Comparison of ENCODE assay signal across 8 cellular contexts in genomic region chr14:57112072-57112807, GRCh38.
A peak's percentile ranks its signal among the peaks of the same experiment; 100 is the strongest.
DNase-seq lines count a peak whose midpoint lies in the region; ATAC-seq, FAIRE-seq and TF ChIP-seq lines count a peak whose summit lies in the region.
"Not testable (repeated sequence)": the region's sequence is repeated elsewhere in the genome, so short reads cannot be mapped to it uniquely, and the experiment has no call there.

No MANE protein-coding gene starts in this region.

- DNase-seq in Calu3; HL-60 (ENCODE audit: low read depth in 1 of 2, low spot score in 1 of 2); Panc1 (ENCODE audit: low read depth, low spot score); astrocyte (ENCODE audit: low read depth); smooth muscle cell (lab: John Stamatoyannopoulos, UW; ENCODE audit: unreplicated experiment): not testable (repeated sequence)
- peak; percentile 21 for DNase-seq in epithelial cell of esophagus (ENCODE audit: low read depth)

- H3K4me1 Mint-ChIP-seq in Calu3 (ENCODE audit: low read depth, unreplicated experiment); astrocyte (ENCODE audit: low read depth, unreplicated experiment); nephron: not testable (repeated sequence)

- not testable (repeated sequence) for H3K27ac Mint-ChIP-seq in Calu3 (ENCODE audit: unreplicated experiment)
- H3K27ac Mint-ChIP-seq in astrocyte (ENCODE audit: unreplicated experiment) = peak overlapping the region; percentile 80
- H3K27ac Mint-ChIP-seq in nephron = peak overlapping the region; percentile 84 to 96 (median 93)

- not testable (repeated sequence) for H3K4me2 ChIP-seq in astrocyte (ENCODE audit: low read length)
- H3K4me2 ChIP-seq in smooth muscle cell = peak overlapping the region; percentile 95

- not testable (repeated sequence) for H3K36me3 ChIP-seq in Panc1 (ENCODE audit: control insufficient read depth, insufficient read depth, low read length); astrocyte (ENCODE audit: insufficient read depth, low read length); iPS-15b (ENCODE audit: control insufficient read depth, insufficient read depth, low read length); smooth muscle cell (ENCODE audit: low read depth)

- H3K9me3 ChIP-seq in Panc1 (ENCODE audit: control insufficient read depth, insufficient read depth, low read depth, low read length); astrocyte (ENCODE audit: insufficient read depth, low read depth, low read length); iPS-15b (ENCODE audit: control insufficient read depth, insufficient read depth, low read length); smooth muscle cell (replicated peaks; ENCODE audit: low read depth): not testable (repeated sequence)

- H3K27ac ChIP-seq in HL-60 (replicated peaks); Panc1 (ENCODE audit: low read length); astrocyte (ENCODE audit: low read depth, low read length): not testable (repeated sequence)
- peak overlapping the region; percentile 87 for H3K27ac ChIP-seq in smooth muscle cell (ENCODE audit: low read depth)

- intact Hi-C loops in Calu3 (cut with micrococcal nuclease; ENCODE audit: unreplicated experiment); Panc1 (cut with micrococcal nuclease; ENCODE audit: unreplicated experiment): not testable (repeated sequence)

- H3K4me3 Mint-ChIP-seq in Calu3 (ENCODE audit: low read depth, unreplicated experiment) (peak overlapping the region; percentile 63), astrocyte (ENCODE audit: unreplicated experiment) (peak overlapping the region; percentile 76), nephron (peak overlapping the region; percentile 80 to 88 (median 87))

- not testable (repeated sequence) for H3F3A ChIP-seq in smooth muscle cell (ENCODE audit: low read depth)

- H3K79me2 ChIP-seq in astrocyte (ENCODE audit: insufficient read depth, low read length); smooth muscle cell (ENCODE audit: low read depth): not testable (repeated sequence)

- not testable (repeated sequence) for H3K36me3 Mint-ChIP-seq in Calu3 (ENCODE audit: insufficient read depth, unreplicated experiment); astrocyte (ENCODE audit: low read depth, unreplicated experiment)
- peaks cover 12% of the 10 kb centered on the region for H3K36me3 Mint-ChIP-seq in nephron (ENCODE audit: low read depth)

- TF ChIP-seq CTCF in Calu3 (IDR thresholded peaks at IDR 0.05; ENCODE audit: unreplicated experiment); HL-60 (IDR thresholded peaks at IDR 0.05; ENCODE audit: insufficient read depth, low read length); Panc1 (IDR thresholded peaks at IDR 0.05); astrocyte (IDR thresholded peaks at IDR 0.05; ENCODE audit: insufficient read depth, low read depth, low read length); epithelial cell of esophagus (IDR thresholded peaks at IDR 0.05; ENCODE audit: insufficient read depth, low read depth, low read length, missing control alignments); nephron (IDR thresholded peaks at IDR 0.05; ENCODE audit: unreplicated experiment in 3 of 3); smooth muscle cell (IDR thresholded peaks at IDR 0.05; ENCODE audit: borderline replicate concordance, insufficient read depth, poor library complexity, severe bottlenecking): not testable (repeated sequence)

- H3K27me3 Mint-ChIP-seq in Calu3 (ENCODE audit: unreplicated experiment); astrocyte (ENCODE audit: low read depth, unreplicated experiment); nephron (ENCODE audit: low read depth): not testable (repeated sequence)

- WGBS in smooth muscle cell (ENCODE audit: low lambda C conversion rate) = 6% methylated on average over 21 of the region's 32 CpGs

- POLR2A ChIA-PET in Panc1 (lab: Charles Lee) = not testable (repeated sequence)

- in situ Hi-C loops in Panc1 (cut with HindIII; ENCODE audit: low pct_unique_long_range_greater_than_20kb, low sequenced_read_pairs) = not testable (repeated sequence)

- not testable (repeated sequence) for H3K4me1 ChIP-seq in Panc1 (ENCODE audit: control insufficient read depth, insufficient read depth, low read length); astrocyte (ENCODE audit: insufficient read depth, low read length); iPS-15b (ENCODE audit: control insufficient read depth, insufficient read depth, low read length); smooth muscle cell (ENCODE audit: low read depth)

- CTCF ChIA-PET in Calu3 (lab: Charles Lee); Panc1 (lab: Charles Lee): not testable (repeated sequence)

- H3K27me3 ChIP-seq in HL-60 (ENCODE audit: insufficient read depth, poor library complexity, severe bottlenecking); Panc1 (ENCODE audit: control insufficient read depth, insufficient read depth, low read length); astrocyte (ENCODE audit: insufficient read depth, low read length); iPS-15b (ENCODE audit: control insufficient read depth, insufficient read depth, low read length); smooth muscle cell (ENCODE audit: low read depth): not testable (repeated sequence)

- H3K4me3 ChIP-seq in HL-60 (replicated peaks; ENCODE audit: insufficient read depth, low read length) (peak overlapping the region; percentile 20), Panc1 (ENCODE audit: low read depth in 2 of 2, low read length in 2 of 2) (peak overlapping the region; percentile 31 to 35; a peak in 3 of 4 replicates), iPS-15b (ENCODE audit: low read depth, low read length) (peak overlapping the region; percentile 28), smooth muscle cell (peak overlapping the region; percentile 71)
- not testable (repeated sequence) for H3K4me3 ChIP-seq in astrocyte (ENCODE audit: insufficient read depth, low read depth, low read length); epithelial cell of esophagus (ENCODE audit: low read length)

- H3K9me3 Mint-ChIP-seq in Calu3 (ENCODE audit: low read depth, unreplicated experiment); astrocyte (ENCODE audit: unreplicated experiment): not testable (repeated sequence)
- peaks cover 40% of the 10 kb centered on the region for H3K9me3 Mint-ChIP-seq in nephron

- H2AFZ ChIP-seq in astrocyte (ENCODE audit: low read depth, low read length) = not testable (repeated sequence)
- peak overlapping the region; percentile 99 for H2AFZ ChIP-seq in smooth muscle cell (ENCODE audit: low read depth)

- ATAC-seq in Panc1 = not testable (repeated sequence)

- not testable (repeated sequence) for FAIRE-seq in astrocyte (lab: Jason Lieb, UNC)

- not testable (repeated sequence) for H4K20me1 ChIP-seq in astrocyte (ENCODE audit: insufficient read depth, low read length); smooth muscle cell (ENCODE audit: low read depth)

- not testable (repeated sequence) for H3K9ac ChIP-seq in astrocyte (ENCODE audit: low read length); iPS-15b (ENCODE audit: low read depth, low read length)
- peak overlapping the region; percentile 85 for H3K9ac ChIP-seq in smooth muscle cell (ENCODE audit: low read depth)

- BruUV-seq in Calu3 (replicated peaks; lab: Mats Ljungman, UMichigan); Panc1 (replicated peaks; lab: Mats Ljungman, UMichigan): not testable (repeated sequence)
